Comparison of ENCODE assay signal across 8 cellular contexts in the genomic region with DNA sequence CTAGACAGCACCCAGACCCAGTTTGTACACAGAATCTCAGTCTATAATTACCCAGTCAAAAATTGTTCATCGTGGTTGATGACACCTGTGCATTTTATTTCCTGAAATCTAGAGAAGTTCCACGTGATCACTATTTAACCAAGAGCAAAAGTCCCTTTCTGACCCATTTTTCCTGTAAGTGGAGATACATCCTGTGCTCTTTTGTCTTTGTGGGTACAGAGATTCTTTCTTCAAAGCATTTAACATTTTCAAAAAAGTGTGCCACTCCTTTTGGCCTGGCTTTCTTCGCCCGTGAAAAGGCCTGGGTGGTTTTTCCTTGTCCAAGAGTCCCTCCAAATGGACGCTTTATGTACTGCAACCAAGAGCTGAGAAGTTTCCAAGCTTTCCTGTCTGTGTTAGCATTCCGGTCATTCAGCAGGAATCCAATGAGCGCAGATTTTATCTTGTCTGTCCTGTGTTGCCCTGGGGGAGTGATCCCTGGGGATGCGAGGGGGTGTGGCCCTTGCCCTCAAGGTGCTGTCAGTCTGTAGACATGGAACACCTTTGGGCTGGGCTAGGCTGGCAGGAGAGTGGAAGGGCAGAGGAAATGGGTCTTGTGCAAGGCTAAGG.
DNase-seq lines count a peak whose midpoint lies in the region; ATAC-seq and TF ChIP-seq lines count a peak whose summit lies in the region.

No MANE protein-coding gene starts in this region.

- H3K27me3 ChIP-seq in OCI-LY3 (ENCODE audit: low read depth, low read length): peaks cover 4% of the 10 kb centered on the region; the same call in 1 of the 2 replicates

- TF ChIP-seq CTCF in OCI-LY3 (IDR thresholded peaks at IDR 0.05; ENCODE audit: low read depth, low read length) (peak; percentile 62), fibroblast of villous mesenchyme (IDR thresholded peaks at IDR 0.05; ENCODE audit: insufficient read depth, low read depth, low read length) (peak; percentile 79), neural crest cell (conservative IDR thresholded peaks at IDR 0.05) (peak; percentile 84)

- no peaks in the 10 kb centered on the region for H4K20me1 ChIP-seq in OCI-LY3 (ENCODE audit: insufficient read depth, low read length)

- no peak overlapping the region for H3K4me3 Mint-ChIP-seq in neural crest cell

- no peaks in the 10 kb centered on the region for H3K79me2 ChIP-seq in OCI-LY3 (ENCODE audit: low read length)

- H3K9ac ChIP-seq in OCI-LY3 (ENCODE audit: low read length): no peak overlapping the region

- H3K27me3 Mint-ChIP-seq in neural crest cell (ENCODE audit: low read depth): no peaks in the 10 kb centered on the region

- H3K9me3 ChIP-seq in OCI-LY3 (ENCODE audit: insufficient read depth, low read length): no peaks in the 10 kb centered on the region

- no peak overlapping the region for H2AFZ ChIP-seq in OCI-LY3 (ENCODE audit: low read depth, low read length)

- DNase-seq in AG08396 (ENCODE audit: low spot score) (peak; percentile 62), fibroblast of villous mesenchyme (ENCODE audit: low read depth) (peak; percentile 73), neural crest cell (ENCODE audit: low read depth, low spot score) (peak; percentile 55)
- peak; percentile 22 for DNase-seq in activated gamma-delta T cell treated with anti-CD3 and anti-CD28 coated beads, Interleukin-2, amount 50 U/mL, for 16 hours (ENCODE audit: low read depth)

- H3K36me3 Mint-ChIP-seq in neural crest cell (ENCODE audit: low read depth): peaks cover 5% of the 10 kb centered on the region

- H3K9me3 Mint-ChIP-seq in neural crest cell: no peaks in the 10 kb centered on the region

- no peaks in the 10 kb centered on the region for H3K36me3 ChIP-seq in OCI-LY3 (replicated peaks; ENCODE audit: low read depth, low read length)

- H3K4me1 Mint-ChIP-seq in neural crest cell: peaks cover 36% of the 10 kb centered on the region

- no peak overlapping the region for H3K27ac Mint-ChIP-seq in neural crest cell (ENCODE audit: unreplicated experiment)

- no peaks in the 10 kb centered on the region for H3K4me1 ChIP-seq in OCI-LY3 (ENCODE audit: low read length)

- no peak overlapping the region for H3K27ac ChIP-seq in OCI-LY3 (ENCODE audit: low read length)

- no peak overlapping the region for H3K4me2 ChIP-seq in OCI-LY3 (ENCODE audit: low read length)

- ATAC-seq in GM19372 (IDR thresholded peaks at IDR 0.05; ENCODE audit: low read depth, unreplicated experiment) (peak; percentile 56), GM21423 (IDR thresholded peaks at IDR 0.05; ENCODE audit: unreplicated experiment) (no peak), GM19463 (IDR thresholded peaks at IDR 0.05; ENCODE audit: unreplicated experiment) (no peak)

- H3K4me3 ChIP-seq in OCI-LY3 (ENCODE audit: low read length): no peak overlapping the region
- H3K4me3 ChIP-seq in fibroblast of villous mesenchyme (ENCODE audit: low read depth, low read length): no peak overlapping the region

Comparison
In these comparisons a context has a peak if more than half of its experiments do, and no peak if none do; other contexts are left out.
1. DNase-seq: peak in every context shown above with its lines; median percentile 73 in fibroblast of villous mesenchyme; 62 in AG08396; 55 in neural crest cell; 22 in activated gamma-delta T cell treated with anti-CD3 and anti-CD28 coated beads, Interleukin-2, amount 50 U/mL, for 16 hours.